In the genomic region with DNA sequence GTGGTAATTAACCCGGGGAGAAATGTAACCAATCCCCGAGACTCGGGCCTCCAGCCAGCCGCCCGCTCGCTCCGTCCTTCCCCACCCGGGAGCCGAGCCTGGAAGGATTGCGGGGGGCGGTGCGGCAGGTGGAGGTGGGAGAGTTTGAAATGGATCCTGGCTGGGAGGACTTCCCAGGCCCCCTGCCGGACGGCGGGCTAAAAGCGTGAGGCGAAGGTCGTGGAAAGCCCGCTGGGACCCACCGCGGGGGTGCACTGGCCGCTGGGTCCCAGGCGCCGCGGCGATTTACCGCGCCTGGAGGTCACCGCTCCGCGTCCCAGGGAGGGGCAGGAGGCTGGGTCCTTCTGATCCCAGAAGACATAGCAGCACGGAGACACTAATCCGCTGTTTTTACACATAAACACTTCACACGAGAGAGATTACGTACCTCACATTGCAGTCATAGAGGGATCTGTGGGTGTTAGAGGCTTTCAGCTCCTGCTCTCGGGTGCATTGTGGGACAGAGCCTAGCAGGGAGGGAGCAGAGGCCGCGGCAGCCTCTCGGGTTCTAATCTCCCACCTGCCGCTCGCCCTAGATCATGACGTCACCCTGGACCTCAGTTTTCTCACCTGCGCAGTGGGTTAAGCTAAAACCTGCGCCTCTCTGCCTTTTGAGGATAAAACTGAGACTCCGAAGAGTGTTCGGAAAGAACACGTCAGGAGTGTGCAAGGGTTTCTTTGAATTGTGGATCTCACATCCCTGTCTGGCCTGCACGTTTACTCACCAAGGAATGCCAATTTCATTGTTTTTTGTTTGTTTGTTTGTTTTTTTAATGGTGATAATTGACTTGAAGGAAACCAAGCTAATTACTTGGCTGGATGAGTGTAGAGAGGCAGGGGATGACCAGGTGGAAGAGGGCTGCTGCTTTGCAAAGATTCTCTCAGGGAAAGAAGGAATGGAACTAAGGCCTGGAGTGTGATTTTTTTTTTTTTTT, we compare ENCODE assay signal across 8 cellular contexts. TPM values are rescaled to one million over a fixed set of nuclear protein-coding genes. Genes with fewer than 3 reads are reported as not detected.
DNase-seq lines count a peak whose midpoint lies in the region; ATAC-seq, FAIRE-seq and TF ChIP-seq lines count a peak whose summit lies in the region.

No MANE protein-coding gene starts in this region.

- intact Hi-C loops in left colon (cut with DNase I, micrococcal nuclease): no loop called here

- peak; percentile 31 for ATAC-seq in GM21737 (IDR thresholded peaks at IDR 0.05; ENCODE audit: unreplicated experiment)
- ATAC-seq in left colon: peak; percentile 51

- H3K36me3 ChIP-seq in GM06990 (ENCODE audit: control insufficient read depth, insufficient read depth, low read length) (no peaks in the 10 kb centered on the region), bronchial epithelial cell (ENCODE audit: control insufficient read depth, insufficient read depth, low read length) (no peaks in the 10 kb centered on the region)

- FAIRE-seq in bronchial epithelial cell (lab: Jason Lieb, UNC): no peak

- DNase-seq in GM06990 (ENCODE audit: extremely low read depth, insufficient read length) (peak; percentile 61), LoVo (ENCODE audit: low spot score) (peak; percentile 62), T-helper 22 cell (ENCODE audit: low read depth) (peak; percentile 14), bronchial epithelial cell (ENCODE audit: low read depth) (peak; percentile 13), left colon (peak; percentile 56 to 58), H4 (ENCODE audit: low spot score) (no peak)
- peak; percentile 45 to 53 for DNase-seq in stimulated activated CD4-positive, alpha-beta T cell treated with anti-CD3 and anti-CD28 coated beads, Interleukin-2, amount 100 ng/mL, for 48 hours

- H3K27me3 ChIP-seq in GM06990 (replicated peaks; ENCODE audit: control insufficient read depth, insufficient read depth, low read length) (no peaks in the 10 kb centered on the region), bronchial epithelial cell (ENCODE audit: control insufficient read depth, insufficient read depth, low read length) (no peaks in the 10 kb centered on the region)

- H3K4me3 ChIP-seq in GM06990 (replicated peaks; ENCODE audit: low read depth, low read length) (peak overlapping the region; percentile 56), bronchial epithelial cell (ENCODE audit: low read depth, low read length) (peak overlapping the region; percentile 38)

- peak; percentile 43 for TF ChIP-seq CTCF in GM06990 (IDR thresholded peaks at IDR 0.05; ENCODE audit: insufficient read depth, low read length, poor library complexity, severe bottlenecking)
- TF ChIP-seq CTCF in bronchial epithelial cell (IDR thresholded peaks at IDR 0.05; ENCODE audit: insufficient read depth, low read length, severe bottlenecking): peak; percentile 29

RNA-seq across cellular contexts. Expression of a gene that starts 17.1 kb away (rescaled TPM):
- 66.9 and 104 TPM in 2 replicates for total RNA-seq in bronchial epithelial cell
- total RNA-seq in left colon: 10 to 100 TPM; 23.4 to 29.3 TPM
- 81.6 and 97.5 TPM in 2 replicates for total RNA-seq in H4 (2014; rRNA removed; shearing (Covaris generic))

RNA-seq across cellular contexts. Expression of a gene that starts 19.3 kb away (rescaled TPM):
- total RNA-seq in bronchial epithelial cell: under 0.01 and 0.26 TPM in 2 replicates
- under 1 TPM in 1 of 2 donors, not detected in 1; 0.39 TPM for total RNA-seq in left colon
- 0.14 TPM in 1 of 2 replicates, not detected in the other for total RNA-seq in H4 (2014; rRNA removed; shearing (Covaris generic))

RNA-seq across cellular contexts. Expression of a gene that starts 44.4 kb away (rescaled TPM):
- total RNA-seq in bronchial epithelial cell: under 0.01 and 0.13 TPM in 2 replicates
- total RNA-seq in left colon: not detected
- not detected in 2 replicates for total RNA-seq in H4 (2014; rRNA removed; shearing (Covaris generic))

RNA-seq across cellular contexts. Expression of a gene that starts 59.1 kb away (rescaled TPM):
- not detected in 2 replicates for total RNA-seq in bronchial epithelial cell
- total RNA-seq in left colon: not detected
- total RNA-seq in H4 (2014; rRNA removed; shearing (Covaris generic)): not detected in 2 replicates
